Comparison of ENCODE assay signal across 8 cellular contexts in the genomic region with DNA sequence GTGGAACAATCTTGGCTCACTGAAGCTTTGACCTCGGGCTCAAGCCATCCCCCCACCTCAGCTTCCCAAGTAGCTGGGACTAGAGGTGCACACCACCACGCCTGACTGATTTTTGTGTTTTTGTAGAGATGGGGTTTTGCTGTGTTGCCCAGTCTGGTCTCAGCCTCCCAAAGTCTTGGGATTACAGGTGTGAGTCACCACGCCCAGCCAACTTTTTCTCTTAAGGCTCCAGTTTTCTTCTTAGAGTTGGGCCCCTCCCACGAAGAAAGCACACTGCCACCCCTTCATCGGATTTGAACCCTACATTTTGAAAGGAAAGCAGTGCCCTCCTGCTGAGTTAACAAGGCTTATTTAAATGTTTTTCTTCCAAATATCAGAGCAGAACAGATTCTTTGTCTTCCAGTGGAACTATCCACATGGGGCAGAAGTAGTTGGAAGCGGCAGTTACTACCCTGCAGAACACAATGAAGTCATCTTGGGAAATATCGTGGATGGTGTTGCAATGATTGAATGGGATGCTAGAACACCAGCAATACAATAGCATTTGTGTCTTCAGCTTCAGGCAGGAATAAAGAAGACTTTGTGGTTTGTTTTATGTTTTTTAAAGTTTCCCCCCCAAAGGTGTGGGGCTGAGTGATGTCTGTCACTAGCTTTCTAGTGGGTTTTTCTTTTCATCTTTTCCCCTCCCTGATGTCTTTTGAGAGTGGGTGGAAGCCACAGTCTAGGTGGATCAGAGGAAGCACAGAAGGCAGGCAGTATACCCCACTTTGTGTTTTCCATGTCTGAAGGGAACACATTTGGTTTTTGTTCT. TPM values are rescaled to one million over a fixed set of nuclear protein-coding genes. Genes with fewer than 3 reads are reported as not detected.
DNase-seq lines count a peak whose midpoint lies in the region; ATAC-seq and TF ChIP-seq lines count a peak whose summit lies in the region.

No MANE protein-coding gene starts in this region.

- H3K9me3 Mint-ChIP-seq in CD4-positive, alpha-beta memory T cell, result no peaks in the 10 kb centered on the region
- H3K9me3 Mint-ChIP-seq in chondrocyte (ENCODE audit: low read depth), result no peaks in the 10 kb centered on the region
- H3K9me3 Mint-ChIP-seq in natural killer cell treated with Interleukin-12 subunit alpha and Interleukin-12 subunit beta and Interleukin-15 and Interleukin-18, amount 100 ng/mL, for 72 hours, result no peaks in the 10 kb centered on the region

- peak; percentile 77 to 86 (median 82) for DNase-seq in CD4-positive, alpha-beta memory T cell
- DNase-seq in RWPE1 (ENCODE audit: low spot score) (no peak), chondrocyte (ENCODE audit: low spot score) (no peak), lower leg skin (ENCODE audit: low spot score in 2 of 2) (no peak), GM19238 (ENCODE audit: insufficient read length, low spot score) (no peak), NCI-H146 (lab: John Stamatoyannopoulos, UW) (no peak)
- no peak for DNase-seq in natural killer cell treated with Interleukin-12 subunit alpha and Interleukin-12 subunit beta and Interleukin-15 and Interleukin-18, amount 100 ng/mL, for 72 hours (ENCODE audit: low spot score)

- H3K27me3 ChIP-seq in CD4-positive, alpha-beta memory T cell (ENCODE audit: insufficient read depth, low read length), result no peaks in the 10 kb centered on the region

- H3K9me3 ChIP-seq in CD4-positive, alpha-beta memory T cell (ENCODE audit: control insufficient read depth in 1 of 2, low read length in 2 of 2), result no peaks in the 10 kb centered on the region

- H3K27ac ChIP-seq in CD4-positive, alpha-beta memory T cell (ENCODE audit: low read depth, low read length), result peak overlapping the region; percentile 22
- peak overlapping the region; percentile 98 for H3K27ac ChIP-seq in RWPE1

- intact Hi-C loops in CD4-positive, alpha-beta memory T cell (cut with micrococcal nuclease), result loop anchor here (1.0 to 2.0 kb wide), 2 partner anchors 9 to 38 kb away; a partner anchor contains a TSS
- intact Hi-C loops in lower leg skin (cut with DNase I; ENCODE audit: low total_unique reads), result no loop called here

- peak overlapping the region; percentile 47 to 94 (median 74) for H3K27ac Mint-ChIP-seq in CD4-positive, alpha-beta memory T cell
- peak overlapping the region; percentile 99 for H3K27ac Mint-ChIP-seq in chondrocyte (ENCODE audit: unreplicated experiment)
- H3K27ac Mint-ChIP-seq in natural killer cell treated with Interleukin-12 subunit alpha and Interleukin-12 subunit beta and Interleukin-15 and Interleukin-18, amount 100 ng/mL, for 72 hours, result peak overlapping the region; percentile 93 to 95

- peak overlapping the region in 1 of 2 donors; percentile 11 for H3K4me3 ChIP-seq in CD4-positive, alpha-beta memory T cell (ENCODE audit: low read length in 2 of 2)
- no peak overlapping the region for H3K4me3 ChIP-seq in lower leg skin (ENCODE audit: low read depth, poor library complexity, severe bottlenecking)

- POLR2A ChIA-PET in CD4-positive, alpha-beta memory T cell (lab: Charles Lee; ENCODE audit: partially characterized antibody), result interaction anchor here (0.5 to 4.0 kb wide), 14 partner anchors 9 to 274 kb away, joined by 3 to 24 read pairs (median 5); a partner anchor contains a TSS
- POLR2A ChIA-PET in RWPE1 (lab: Yijun Ruan, JAX; ENCODE audit: low non-redundant PET), result no interaction called here

- peak overlapping the region; percentile 1 to 85 (median 73) for H3K4me3 Mint-ChIP-seq in CD4-positive, alpha-beta memory T cell
- H3K4me3 Mint-ChIP-seq in chondrocyte (ENCODE audit: unreplicated experiment), result peak overlapping the region; percentile 36
- peak overlapping the region; percentile 79 for H3K4me3 Mint-ChIP-seq in natural killer cell treated with Interleukin-12 subunit alpha and Interleukin-12 subunit beta and Interleukin-15 and Interleukin-18, amount 100 ng/mL, for 72 hours

- ATAC-seq in natural killer cell treated with Interleukin-12 subunit alpha and Interleukin-12 subunit beta and Interleukin-15 and Interleukin-18, amount 100 ng/mL, for 72 hours, result peak in 1 of 2 donors; percentile 25
- no peak for ATAC-seq in GM18498 (IDR thresholded peaks at IDR 0.05; ENCODE audit: unreplicated experiment)

- H3K27me3 Mint-ChIP-seq in CD4-positive, alpha-beta memory T cell, result no peaks in the 10 kb centered on the region
- H3K27me3 Mint-ChIP-seq in chondrocyte (ENCODE audit: low read depth), result no peaks in the 10 kb centered on the region
- no peaks in the 10 kb centered on the region for H3K27me3 Mint-ChIP-seq in natural killer cell treated with Interleukin-12 subunit alpha and Interleukin-12 subunit beta and Interleukin-15 and Interleukin-18, amount 100 ng/mL, for 72 hours

- TF ChIP-seq CTCF in RWPE1 (conservative IDR thresholded peaks at IDR 0.05; ENCODE audit: low read depth) (no peak), chondrocyte (IDR thresholded peaks at IDR 0.05) (peak; percentile 8), lower leg skin (IDR thresholded peaks at IDR 0.05) (no peak)

- H3K4me1 Mint-ChIP-seq in CD4-positive, alpha-beta memory T cell, result peaks cover 47 to 98% (median 75%) of the 10 kb centered on the region in 4 donors
- peaks cover 100% of the 10 kb centered on the region for H3K4me1 Mint-ChIP-seq in chondrocyte (ENCODE audit: low read depth)
- peaks cover 80 to 93% of the 10 kb centered on the region in 2 donors for H3K4me1 Mint-ChIP-seq in natural killer cell treated with Interleukin-12 subunit alpha and Interleukin-12 subunit beta and Interleukin-15 and Interleukin-18, amount 100 ng/mL, for 72 hours (ENCODE audit: low read depth in 2 of 2)

- peaks cover 12 to 29% of the 10 kb centered on the region in 2 donors for H3K36me3 Mint-ChIP-seq in CD4-positive, alpha-beta memory T cell
- peaks cover 13% of the 10 kb centered on the region for H3K36me3 Mint-ChIP-seq in chondrocyte (ENCODE audit: low read depth)
- H3K36me3 Mint-ChIP-seq in natural killer cell treated with Interleukin-12 subunit alpha and Interleukin-12 subunit beta and Interleukin-15 and Interleukin-18, amount 100 ng/mL, for 72 hours, result peaks cover 7% of the 10 kb centered on the region

- TF ChIP-seq POLR2A in lower leg skin (IDR thresholded peaks at IDR 0.05), result no peak

- peaks cover 94% of the 10 kb centered on the region for H3K4me1 ChIP-seq in CD4-positive, alpha-beta memory T cell (ENCODE audit: insufficient read depth, low read length)

- 56 to 62% methylated on average over 7 of the region's 7 CpGs for WGBS in lower leg skin, 2 donors

- CTCF ChIA-PET in CD4-positive, alpha-beta memory T cell (lab: Charles Lee; ENCODE audit: partially characterized antibody), result interaction anchor here (1.0 to 1.9 kb wide), 4 partner anchors 13 to 231 kb away, joined by 3 to 8 read pairs (median 4); no protein-coding TSS in a partner anchor
- CTCF ChIA-PET in RWPE1 (lab: Yijun Ruan, JAX), result no interaction called here

- H3K36me3 ChIP-seq in CD4-positive, alpha-beta memory T cell (ENCODE audit: insufficient read depth, low read length), result no peaks in the 10 kb centered on the region

RNA-seq across cellular contexts. Expression of a gene that starts 8.9 kb away (rescaled TPM):
- 100 to 1,000 TPM; 151 to 155 TPM for total RNA-seq in CD4-positive, alpha-beta memory T cell
- polyA plus RNA-seq in CD4-positive, alpha-beta memory T cell, result 10 to 100 TPM in 1 of 2 donors, 1 to 10 TPM in 1; 4.0 to 24.4 TPM
- total RNA-seq in chondrocyte (641 to 921 TPM (median 917 TPM) in 3 replicates), lower leg skin (100 to 1,000 TPM; 411 to 572 (median 469) TPM)
- 100 to 1,000 TPM; 342 to 574 TPM for total RNA-seq in natural killer cell treated with Interleukin-12 subunit alpha and Interleukin-12 subunit beta and Interleukin-15 and Interleukin-18, amount 100 ng/mL, for 72 hours

RNA-seq across cellular contexts. Expression of a gene that starts 37.4 kb away (rescaled TPM):
- total RNA-seq in CD4-positive, alpha-beta memory T cell, result 100 to 1,000 TPM; 320 to 340 TPM
- 100 to 1,000 TPM; 364 to 424 TPM for polyA plus RNA-seq in CD4-positive, alpha-beta memory T cell
- 177 to 208 TPM (median 185 TPM) in 3 replicates for total RNA-seq in chondrocyte
- total RNA-seq in natural killer cell treated with Interleukin-12 subunit alpha and Interleukin-12 subunit beta and Interleukin-15 and Interleukin-18, amount 100 ng/mL, for 72 hours, result 100 to 1,000 TPM; 216 to 286 TPM
- total RNA-seq in lower leg skin, result 100 to 1,000 TPM; 417 to 543 (median 453) TPM

RNA-seq across cellular contexts. Expression of a gene that starts 38.6 kb away (rescaled TPM):
- 100 to 1,000 TPM; 346 to 361 TPM for total RNA-seq in CD4-positive, alpha-beta memory T cell
- polyA plus RNA-seq in CD4-positive, alpha-beta memory T cell, result 100 to 1,000 TPM; 142 to 177 TPM
- 0.23 to 1.4 TPM (median 1.4 TPM) in 3 replicates for total RNA-seq in chondrocyte
- 100 to 1,000 TPM in 1 of 2 donors, 10 to 100 TPM in 1; 81.4 to 318 TPM for total RNA-seq in natural killer cell treated with Interleukin-12 subunit alpha and Interleukin-12 subunit beta and Interleukin-15 and Interleukin-18, amount 100 ng/mL, for 72 hours
- 1 to 10 TPM in 3 of 4 donors, under 1 TPM in 1; 0.80 to 9.8 (median 5.6) TPM for total RNA-seq in lower leg skin

Comparison
In these comparisons a context has a peak if more than half of its experiments do, and no peak if none do; other contexts are left out.
1. DNase-seq: peak in CD4-positive, alpha-beta memory T cell (5 of 5); none in RWPE1 (single experiment), chondrocyte (single experiment), natural killer cell treated with Interleukin-12 subunit alpha and Interleukin-12 subunit beta and Interleukin-15 and Interleukin-18, amount 100 ng/mL, for 72 hours (single experiment), lower leg skin (0 of 2), GM19238 (single experiment) and NCI-H146 (single experiment).
2. RNA of a gene that starts 38.6 kb away (total RNA-seq): 346 to 361 TPM in CD4-positive, alpha-beta memory T cell and 81.4 to 318 TPM in natural killer cell treated with Interleukin-12 subunit alpha and Interleukin-12 subunit beta and Interleukin-15 and Interleukin-18, amount 100 ng/mL, for 72 hours; 0.80 to 9.8 TPM in lower leg skin and 0.23 to 1.4 TPM in chondrocyte; every median in the first group is over 4 times any median in the second.
3. Peak in every context shown above with its lines, with median percentiles within 50 percentile points of each other: H3K27ac Mint-ChIP-seq and H3K4me3 Mint-ChIP-seq.